8 cellular contexts compared by ENCODE assay signal in genomic region chr5:5523066-5523505, GRCh38.
DNase-seq lines count a peak whose midpoint lies in the region; ATAC-seq and TF ChIP-seq lines count a peak whose summit lies in the region.

No MANE protein-coding gene starts in this region.

- TF ChIP-seq CTCF in DND-41 (IDR thresholded peaks at IDR 0.05; ENCODE audit: borderline replicate concordance, extremely low read depth, low read length, poor library complexity, severe bottlenecking) (no peak), osteoblast (IDR thresholded peaks at IDR 0.05; ENCODE audit: extremely low read depth, low read depth, low read length) (no peak), dorsolateral prefrontal cortex (IDR thresholded peaks at IDR 0.05 in 54 of 56, conservative IDR thresholded peaks at IDR 0.05 in 2 of 56; ENCODE audit: low read depth in 1 of 56, partially characterized antibody in 56 of 56) (no peak)

- H3K4me2 ChIP-seq in DND-41 (ENCODE audit: insufficient read depth, low read length): peak overlapping the region; percentile 32; the same call in 1 of the 2 replicates
- H3K4me2 ChIP-seq in osteoblast (ENCODE audit: insufficient read depth, low read length): peak overlapping the region; percentile 53

- ATAC-seq in DND-41 (ENCODE audit: insufficient read depth, low read depth) (peak; percentile 86), GM19397 (IDR thresholded peaks at IDR 0.05; ENCODE audit: unreplicated experiment) (peak; percentile 75), HG03196 (IDR thresholded peaks at IDR 0.05; ENCODE audit: unreplicated experiment) (peak; percentile 79)

- no peaks in the 10 kb centered on the region for H3K36me3 ChIP-seq in DND-41 (ENCODE audit: insufficient read depth, low read length)
- H3K36me3 ChIP-seq in osteoblast (ENCODE audit: insufficient read depth, low read length): no peaks in the 10 kb centered on the region

- H2AFZ ChIP-seq in DND-41 (ENCODE audit: low read depth, low read length) (peak overlapping the region; percentile 79), osteoblast (ENCODE audit: low read length) (peak overlapping the region; percentile 53)

- no peaks in the 10 kb centered on the region for H3K79me2 ChIP-seq in DND-41 (ENCODE audit: insufficient read depth, low read length)
- no peaks in the 10 kb centered on the region for H3K79me2 ChIP-seq in osteoblast (ENCODE audit: insufficient read depth, low read length)

- DNase-seq in DND-41 (peak; percentile 56), osteoblast (ENCODE audit: insufficient read length, low spot score, missing footprints) (no peak), HuH-7 (ENCODE audit: low spot score) (no peak), dorsolateral prefrontal cortex (no peak), DMS153 treated with DMSO at 0.1 percent for 48 hours (lab: John Stamatoyannopoulos, UW; ENCODE audit: unreplicated experiment) (no peak)
- DNase-seq in activated CD4-positive, alpha-beta T cell treated with anti-CD3 and anti-CD28 coated beads, Interleukin-2, amount 50 U/mL, for 1 hour: peak; percentile 4

- H3K4me3 ChIP-seq in DND-41 (ENCODE audit: low read depth in 1 of 2, low read length in 2 of 2) (peak overlapping the region in 1 of 2 experiments; percentile 13; a peak in 1 of 4 replicates), osteoblast (ENCODE audit: insufficient read depth, low read length) (no peak overlapping the region), dorsolateral prefrontal cortex (no peak overlapping the region)

- H3K9ac ChIP-seq in DND-41 (ENCODE audit: low read depth, low read length): no peak overlapping the region

- H3K27me3 ChIP-seq in DND-41 (ENCODE audit: insufficient read depth, low read length, poor library complexity): no peaks in the 10 kb centered on the region
- H3K27me3 ChIP-seq in osteoblast (ENCODE audit: insufficient read depth, low read length): no peaks in the 10 kb centered on the region
- H3K27me3 ChIP-seq in dorsolateral prefrontal cortex: peaks cover 0 to 2% (median 0%) of the 10 kb centered on the region in 45 donors

- H3K27ac ChIP-seq in DND-41 (ENCODE audit: low read length) (peak overlapping the region; percentile 31), osteoblast (ENCODE audit: low read depth, low read length) (no peak overlapping the region), dorsolateral prefrontal cortex (no peak overlapping the region)

- H3K9me3 ChIP-seq in DND-41 (ENCODE audit: insufficient read depth, low read length, severe bottlenecking): peaks cover 3% of the 10 kb centered on the region
- no peaks in the 10 kb centered on the region for H3K9me3 ChIP-seq in osteoblast (ENCODE audit: low read depth, low read length)

- H4K20me1 ChIP-seq in DND-41 (ENCODE audit: insufficient read depth, low read length): no peaks in the 10 kb centered on the region
- no peaks in the 10 kb centered on the region for H4K20me1 ChIP-seq in osteoblast (ENCODE audit: insufficient read depth, low read length)

- intact Hi-C loops in dorsolateral prefrontal cortex (cut with DNase I): no loop called here

- H3K4me1 ChIP-seq in DND-41 (ENCODE audit: insufficient read depth, low read length) (peaks cover 9% of the 10 kb centered on the region), osteoblast (ENCODE audit: insufficient read depth, low read length) (no peaks in the 10 kb centered on the region)

Comparison
In these comparisons a context has a peak if more than half of its experiments do, and no peak if none do; other contexts are left out.
1. DNase-seq: peak in DND-41 (single experiment) and activated CD4-positive, alpha-beta T cell treated with anti-CD3 and anti-CD28 coated beads, Interleukin-2, amount 50 U/mL, for 1 hour (single experiment); none in osteoblast (single experiment), HuH-7 (single experiment), dorsolateral prefrontal cortex (0 of 10) and DMS153 treated with DMSO at 0.1 percent for 48 hours (single experiment).
2. Peak in every context shown above with its lines, with median percentiles within 50 percentile points of each other: ATAC-seq.